In genomic region chr7:96942112-96942511, GRCh38 we compare ENCODE assay signal across 34 cellular contexts.
"Had no signal": no experiment of that assay in that cellular context is flagged by ENCODE, and none has a peak within 500 bp of the region (broad histone marks: within the 10 kb centered on the region; RNA-seq: fewer than 3 reads in every experiment).

No MANE protein-coding gene starts in this region.

- H3K4me1 ChIP-seq: adrenal gland, body of pancreas, esophagus muscularis mucosa, foreskin keratinocyte, gastrocnemius medialis, heart left ventricle had no signal

- ATAC-seq: activated CD4-positive, CD25-positive, alpha-beta regulatory T cell treated with anti-CD3 and anti-CD28 coated beads, Interleukin-2, amount 50 U/mL, for 24 hours; activated CD8-positive, alpha-beta T cell treated with anti-CD3 and anti-CD28 coated beads for 36 hours; activated naive CD8-positive, alpha-beta T cell treated with anti-CD3 and anti-CD28 coated beads, Interleukin-2, amount 50 U/mL, for 24 hours; activated T-cell treated with anti-CD3 and anti-CD28 coated beads, Interleukin-2, amount 50 U/mL, for 4 hours; activated T-helper 17 cell treated with anti-CD3 and anti-CD28 coated beads, Interleukin-2, amount 50 U/mL, for 72 hours; body of pancreas; effector memory CD8-positive, alpha-beta T cell; foreskin keratinocyte; gastrocnemius medialis; heart left ventricle had no signal

- H3K27ac ChIP-seq: adrenal gland, body of pancreas, esophagus muscularis mucosa, foreskin keratinocyte, gastrocnemius medialis, heart left ventricle, WERI-Rb-1 had no signal

- H3K36me3 Mint-ChIP-seq: activated naive CD4-positive, alpha-beta T cell treated with anti-CD3 and anti-CD28 coated beads, Interleukin-2, amount 50 U/mL, for 24 hours; activated naive CD8-positive, alpha-beta T cell treated with anti-CD3 and anti-CD28 coated beads for 36 hours had no signal

- H3K4me1 Mint-ChIP-seq: activated B cell treated with CpG ODN at 0.5 μM for 24 hours; activated naive CD4-positive, alpha-beta T cell treated with anti-CD3 and anti-CD28 coated beads, Interleukin-2, amount 50 U/mL, for 24 hours; activated naive CD8-positive, alpha-beta T cell treated with anti-CD3 and anti-CD28 coated beads for 36 hours; activated naive CD8-positive, alpha-beta T cell treated with anti-CD3 and anti-CD28 coated beads, Interleukin-2, amount 50 U/mL, for 24 hours; activated T-helper 17 cell treated with anti-CD3 and anti-CD28 coated beads, Interleukin-2, amount 50 U/mL, for 72 hours had no signal

- H3K27me3 Mint-ChIP-seq: activated naive CD8-positive, alpha-beta T cell treated with anti-CD3 and anti-CD28 coated beads, Interleukin-2, amount 50 U/mL, for 24 hours; activated T-helper 17 cell treated with anti-CD3 and anti-CD28 coated beads, Interleukin-2, amount 50 U/mL, for 72 hours had no signal

- H3K4me3 Mint-ChIP-seq: activated B cell treated with CpG ODN at 0.5 μM for 24 hours; activated CD8-positive, alpha-beta T cell treated with anti-CD3 and anti-CD28 coated beads for 36 hours; activated naive CD4-positive, alpha-beta T cell treated with anti-CD3 and anti-CD28 coated beads, Interleukin-2, amount 50 U/mL, for 24 hours; activated naive CD8-positive, alpha-beta T cell treated with anti-CD3 and anti-CD28 coated beads for 36 hours; activated naive CD8-positive, alpha-beta T cell treated with anti-CD3 and anti-CD28 coated beads, Interleukin-2, amount 50 U/mL, for 24 hours; activated T-cell treated with anti-CD3 and anti-CD28 coated beads, Interleukin-2, amount 50 U/mL, for 4 hours; activated T-helper 17 cell treated with anti-CD3 and anti-CD28 coated beads, Interleukin-2, amount 50 U/mL, for 72 hours; effector memory CD8-positive, alpha-beta T cell; T-helper 2 cell treated with Interferon-gamma antibody and Interleukin-4, amounts not matched to agents 5 μg/mL and 100 μg/mL, for 36 hours had no signal

- DNase-seq: activated B cell treated with CpG ODN at 0.5 μM for 24 hours; activated CD4-positive, alpha-beta T cell treated with anti-CD3 and anti-CD28 coated beads for 48 hours; activated CD4-positive, alpha-beta T cell treated with anti-CD3 and anti-CD28 coated beads, Interleukin-2, amount 50 U/mL, for 1 hour; activated CD4-positive, alpha-beta T cell treated with anti-CD3 and anti-CD28 coated beads, Interleukin-2, amount 50 U/mL, for 48 hours; activated CD8-positive, alpha-beta memory T cell treated with anti-CD3 and anti-CD28 coated beads for 24 hours; activated CD8-positive, alpha-beta T cell treated with anti-CD3 and anti-CD28 coated beads for 36 hours; activated effector memory CD4-positive, alpha-beta T cell treated with Interleukin-2 at 50 U/mL for 16 hours; activated gamma-delta T cell treated with Interleukin-2 at 50 U/mL for 16 hours; activated naive CD4-positive, alpha-beta T cell treated with Interleukin-2 at 50 U/mL for 16 hours; activated naive CD8-positive, alpha-beta T cell treated with anti-CD3 and anti-CD28 coated beads for 36 hours; activated naive CD8-positive, alpha-beta T cell treated with anti-CD3 and anti-CD28 coated beads, Interleukin-2, amount 50 U/mL, for 24 hours; activated T-cell treated with anti-CD3 and anti-CD28 coated beads, Interleukin-2, amount 50 U/mL, for 4 hours; adrenal gland; amygdala; aorta; body of pancreas; caudate nucleus; cortex of kidney; dermis blood vessel endothelial cell; effector CD4-positive, alpha-beta T cell; effector memory CD8-positive, alpha-beta T cell; erythroblast; foreskin keratinocyte; gastrocnemius medialis; glutamatergic neuron; heart left ventricle; T1000; WERI-Rb-1 had no signal

- H3K27me3 ChIP-seq: adrenal gland, body of pancreas, foreskin keratinocyte, gastrocnemius medialis had no signal

- H3K9me3 Mint-ChIP-seq: activated B cell treated with CpG ODN at 0.5 μM for 24 hours; activated CD8-positive, alpha-beta T cell treated with anti-CD3 and anti-CD28 coated beads for 36 hours; activated naive CD4-positive, alpha-beta T cell treated with anti-CD3 and anti-CD28 coated beads, Interleukin-2, amount 50 U/mL, for 24 hours; activated naive CD8-positive, alpha-beta T cell treated with anti-CD3 and anti-CD28 coated beads for 36 hours; activated naive CD8-positive, alpha-beta T cell treated with anti-CD3 and anti-CD28 coated beads, Interleukin-2, amount 50 U/mL, for 24 hours; activated T-cell treated with anti-CD3 and anti-CD28 coated beads, Interleukin-2, amount 50 U/mL, for 4 hours; activated T-helper 17 cell treated with anti-CD3 and anti-CD28 coated beads, Interleukin-2, amount 50 U/mL, for 72 hours; effector memory CD8-positive, alpha-beta T cell; T-helper 2 cell treated with Interferon-gamma antibody and Interleukin-4, amounts not matched to agents 5 μg/mL and 100 μg/mL, for 36 hours had no signal

- H3K9me3 ChIP-seq: adrenal gland, body of pancreas, esophagus muscularis mucosa, gastrocnemius medialis, heart left ventricle had no signal

- H3K4me3 ChIP-seq: adrenal gland, body of pancreas, esophagus muscularis mucosa, gastrocnemius medialis, heart left ventricle had no signal

- H3K27ac Mint-ChIP-seq: activated B cell treated with CpG ODN at 0.5 μM for 24 hours; activated CD8-positive, alpha-beta T cell treated with anti-CD3 and anti-CD28 coated beads for 36 hours; activated naive CD4-positive, alpha-beta T cell treated with anti-CD3 and anti-CD28 coated beads, Interleukin-2, amount 50 U/mL, for 24 hours; activated naive CD8-positive, alpha-beta T cell treated with anti-CD3 and anti-CD28 coated beads for 36 hours; activated naive CD8-positive, alpha-beta T cell treated with anti-CD3 and anti-CD28 coated beads, Interleukin-2, amount 50 U/mL, for 24 hours; activated T-helper 17 cell treated with anti-CD3 and anti-CD28 coated beads, Interleukin-2, amount 50 U/mL, for 72 hours; effector memory CD8-positive, alpha-beta T cell; T-helper 2 cell treated with Interferon-gamma antibody and Interleukin-4, amounts not matched to agents 5 μg/mL and 100 μg/mL, for 36 hours had no signal

- H3K36me3 ChIP-seq: adrenal gland, esophagus muscularis mucosa, gastrocnemius medialis, heart left ventricle, WERI-Rb-1 had no signal

- FAIRE-seq: colon had no signal
